ENCODE assay signal across 26 cellular contexts in the genomic region with DNA sequence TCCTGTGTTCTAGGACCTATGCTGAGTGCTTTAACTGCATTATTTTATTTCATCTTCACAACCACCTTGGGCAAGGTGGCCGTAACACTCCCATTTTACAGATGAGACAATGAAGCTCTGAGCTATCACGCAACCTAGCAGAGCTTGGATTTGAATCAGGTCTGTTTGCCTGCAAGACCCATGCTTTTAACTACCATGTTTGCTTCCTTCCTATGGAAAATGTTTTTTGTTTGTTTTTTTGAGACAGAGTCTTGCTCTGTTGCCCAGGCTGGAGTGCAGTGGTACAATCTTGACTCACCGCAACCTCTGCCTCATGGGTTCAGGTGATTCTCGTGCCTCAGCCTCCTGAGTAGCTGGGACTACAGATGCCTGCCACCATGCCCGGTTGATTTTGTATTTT. TPM values are rescaled to one million over a fixed set of nuclear protein-coding genes. Genes with fewer than 3 reads are reported as not detected.
DNase-seq lines count a peak whose midpoint lies in the region; ATAC-seq and TF ChIP-seq lines count a peak whose summit lies in the region.
"Had no signal": no experiment of that assay in that cellular context is flagged by ENCODE, and none has a peak within 500 bp of the region (broad histone marks: within the 10 kb centered on the region; RNA-seq: fewer than 3 reads in every experiment).

No MANE protein-coding gene starts in this region.

- no peak overlapping the region for H3K4me3 ChIP-seq in heart right ventricle
- H3K4me3 ChIP-seq in CD8-positive, alpha-beta memory T cell (ENCODE audit: low read length): no peak overlapping the region
- H3K4me3 ChIP-seq: esophagus squamous epithelium, GM23248, hepatocyte, tibial artery had no signal

- ATAC-seq in heart right ventricle (no peak), left ventricle myocardium superior (no peak), WTC11 (no peak), GM19455 (IDR thresholded peaks at IDR 0.05; ENCODE audit: unreplicated experiment) (no peak), HG03108 (IDR thresholded peaks at IDR 0.05; ENCODE audit: unreplicated experiment) (no peak)
- ATAC-seq in effector memory CD8-positive, alpha-beta T cell (replicated peaks): no peak
- ATAC-seq in stimulated activated naive B cell treated with anti-CD40 and anti-IgM and Interleukin-4, amounts not matched to agents 10 μg/mL and 1 μg/mL and 100 μg/mL, for 72 hours (replicated peaks): peak in 1 of 2 donors; percentile 16
- ATAC-seq: activated T-cell treated with anti-CD3 and anti-CD28 coated beads, Interleukin-2, amount 50 U/mL, for 72 hours had no signal

- H3K27me3 ChIP-seq in heart right ventricle: no peaks in the 10 kb centered on the region
- H3K27me3 ChIP-seq in CD8-positive, alpha-beta memory T cell (ENCODE audit: insufficient read depth, low read length, poor library complexity, severe bottlenecking): no peaks in the 10 kb centered on the region
- H3K27me3 ChIP-seq: esophagus squamous epithelium, hepatocyte, tibial artery had no signal

- CTCF ChIA-PET in CD8-positive, alpha-beta memory T cell (lab: Charles Lee): interaction anchor here (1.2 kb wide), 1 partner anchor 12 kb away, joined by 3 read pairs; no protein-coding TSS in a partner anchor
- CTCF ChIA-PET in WTC11 (lab: Charles Lee): interaction anchor here (1.1 kb wide), 1 partner anchor 87 kb away, joined by 3 read pairs; no protein-coding TSS in a partner anchor

- 91 to 92% methylated on average over 5 of the region's 5 CpGs for WGBS in heart right ventricle, 2 donors

- no peak overlapping the region for H3K4me3 Mint-ChIP-seq in CD8-positive, alpha-beta memory T cell
- H3K4me3 Mint-ChIP-seq in effector memory CD8-positive, alpha-beta T cell: no peak overlapping the region
- no peak overlapping the region for H3K4me3 Mint-ChIP-seq in stimulated activated naive B cell treated with anti-CD40 and anti-IgM and Interleukin-4, amounts not matched to agents 10 μg/mL and 1 μg/mL and 100 μg/mL, for 72 hours
- no peak overlapping the region for H3K4me3 Mint-ChIP-seq in WTC11
- H3K4me3 Mint-ChIP-seq: activated T-cell treated with anti-CD3 and anti-CD28 coated beads, Interleukin-2, amount 50 U/mL, for 72 hours had no signal

- H3K4me1 Mint-ChIP-seq in CD8-positive, alpha-beta memory T cell: peaks cover 16 to 34% (median 28%) of the 10 kb centered on the region in 3 donors
- H3K4me1 Mint-ChIP-seq in effector memory CD8-positive, alpha-beta T cell (ENCODE audit: low read depth in 2 of 2): peaks cover 8 to 13% of the 10 kb centered on the region in 2 donors
- H3K4me1 Mint-ChIP-seq in stimulated activated naive B cell treated with anti-CD40 and anti-IgM and Interleukin-4, amounts not matched to agents 10 μg/mL and 1 μg/mL and 100 μg/mL, for 72 hours: peaks cover 35 to 69% of the 10 kb centered on the region in 2 donors
- H3K4me1 Mint-ChIP-seq in WTC11: no peaks in the 10 kb centered on the region

- peak overlapping the region in 7 of 8 donors; percentile 36 to 95 (median 68) for H3K27ac Mint-ChIP-seq in CD8-positive, alpha-beta memory T cell
- H3K27ac Mint-ChIP-seq in effector memory CD8-positive, alpha-beta T cell: peak overlapping the region; percentile 38 to 83
- H3K27ac Mint-ChIP-seq in stimulated activated naive B cell treated with anti-CD40 and anti-IgM and Interleukin-4, amounts not matched to agents 10 μg/mL and 1 μg/mL and 100 μg/mL, for 72 hours: peak overlapping the region; percentile 92
- H3K27ac Mint-ChIP-seq in WTC11: no peak overlapping the region

- TF ChIP-seq CTCF in heart right ventricle (IDR thresholded peaks at IDR 0.05): no peak
- TF ChIP-seq CTCF in WTC11 (IDR thresholded peaks at IDR 0.05): no peak

- peaks cover 0 to 42% (median 33%) of the 10 kb centered on the region in 9 donors for H3K4me1 ChIP-seq in heart right ventricle
- H3K4me1 ChIP-seq in CD8-positive, alpha-beta memory T cell (ENCODE audit: insufficient read depth, low read length): peaks cover 33% of the 10 kb centered on the region
- H3K4me1 ChIP-seq: esophagus squamous epithelium had no signal

- peak overlapping the region in 9 of 10 donors; percentile 36 to 80 (median 63) for H3K27ac ChIP-seq in heart right ventricle
- no peak overlapping the region for H3K27ac ChIP-seq in CD8-positive, alpha-beta memory T cell (ENCODE audit: low read depth, low read length)
- H3K27ac ChIP-seq: C4-2B, esophagus squamous epithelium, GM23248, hepatocyte, HL-60, tibial artery had no signal

- H3K36me3 ChIP-seq in heart right ventricle: no peaks in the 10 kb centered on the region
- H3K36me3 ChIP-seq in CD8-positive, alpha-beta memory T cell (ENCODE audit: insufficient read depth, low read length): no peaks in the 10 kb centered on the region
- H3K36me3 ChIP-seq: esophagus squamous epithelium, tibial artery had no signal

- H3K27me3 Mint-ChIP-seq in CD8-positive, alpha-beta memory T cell: no peaks in the 10 kb centered on the region
- H3K27me3 Mint-ChIP-seq in effector memory CD8-positive, alpha-beta T cell: no peaks in the 10 kb centered on the region
- H3K27me3 Mint-ChIP-seq in stimulated activated naive B cell treated with anti-CD40 and anti-IgM and Interleukin-4, amounts not matched to agents 10 μg/mL and 1 μg/mL and 100 μg/mL, for 72 hours: no peaks in the 10 kb centered on the region
- H3K27me3 Mint-ChIP-seq in WTC11 (ENCODE audit: low read depth): no peaks in the 10 kb centered on the region

- H3K36me3 Mint-ChIP-seq in CD8-positive, alpha-beta memory T cell: no peaks in the 10 kb centered on the region
- no peaks in the 10 kb centered on the region for H3K36me3 Mint-ChIP-seq in effector memory CD8-positive, alpha-beta T cell (ENCODE audit: insufficient read depth)
- peaks cover 0 to 3% of the 10 kb centered on the region in 2 donors for H3K36me3 Mint-ChIP-seq in stimulated activated naive B cell treated with anti-CD40 and anti-IgM and Interleukin-4, amounts not matched to agents 10 μg/mL and 1 μg/mL and 100 μg/mL, for 72 hours
- H3K36me3 Mint-ChIP-seq in WTC11: no peaks in the 10 kb centered on the region

- intact Hi-C loops in heart right ventricle (cut with DNase I) (no loop called here), left ventricle myocardium superior (cut with micrococcal nuclease) (no loop called here)

- H3K9me3 ChIP-seq in heart right ventricle: no peaks in the 10 kb centered on the region
- no peaks in the 10 kb centered on the region for H3K9me3 ChIP-seq in CD8-positive, alpha-beta memory T cell (ENCODE audit: low read length)
- H3K9me3 ChIP-seq: esophagus squamous epithelium, tibial artery had no signal

- H3K9me3 Mint-ChIP-seq in CD8-positive, alpha-beta memory T cell: no peaks in the 10 kb centered on the region
- H3K9me3 Mint-ChIP-seq in effector memory CD8-positive, alpha-beta T cell: no peaks in the 10 kb centered on the region
- no peaks in the 10 kb centered on the region for H3K9me3 Mint-ChIP-seq in stimulated activated naive B cell treated with anti-CD40 and anti-IgM and Interleukin-4, amounts not matched to agents 10 μg/mL and 1 μg/mL and 100 μg/mL, for 72 hours
- peaks cover 4% of the 10 kb centered on the region; the same call in 1 of the 2 replicates for H3K9me3 Mint-ChIP-seq in WTC11
- H3K9me3 Mint-ChIP-seq: activated T-cell treated with anti-CD3 and anti-CD28 coated beads, Interleukin-2, amount 50 U/mL, for 72 hours had no signal

- POLR2A ChIA-PET in CD8-positive, alpha-beta memory T cell (lab: Charles Lee): interaction anchor here (1.3 kb wide), 1 partner anchor 16 kb away, joined by 9 read pairs; no protein-coding TSS in a partner anchor
- POLR2A ChIA-PET in WTC11 (lab: Charles Lee): no interaction called here

- DNase-seq in heart right ventricle: no peak
- no peak for DNase-seq in left ventricle myocardium superior
- no peak for DNase-seq in CD8-positive, alpha-beta memory T cell
- no peak for DNase-seq in effector memory CD8-positive, alpha-beta T cell
- DNase-seq in stimulated activated naive B cell treated with anti-CD40 and anti-IgM and Interleukin-4, amounts not matched to agents 10 μg/mL and 1 μg/mL and 100 μg/mL, for 72 hours: no peak
- no peak for DNase-seq in WTC11 (ENCODE audit: low spot score)
- DNase-seq: activated CD4-positive, alpha-beta T cell treated with anti-CD3 and anti-CD28 coated beads for 4 hours; activated naive CD4-positive, alpha-beta T cell treated with Interleukin-2 at 50 U/mL for 16 hours; activated T-cell treated with anti-CD3 and anti-CD28 coated beads, Interleukin-2, amount 50 U/mL, for 72 hours; amniotic stem cell; cortex of kidney; esophagus squamous epithelium; foreskin melanocyte; Kasumi-1; NCI-H446; nucleus accumbens; RPMI8226; stimulated activated CD8-positive, alpha-beta memory T cell treated with anti-CD3 and anti-CD28 coated beads, Interleukin-4, amount 100 ng/mL, for 48 hours; T-helper 2 cell; tibial artery had no signal

TF ChIP-seq in WTC11, 78 proteins besides CTCF, POLR2A, EP300 and RAD21 (continues in another document):
- no peak for TF ChIP-seq CREM (CRISPR knock-in tag; IDR thresholded peaks at IDR 0.05)
- no peak for TF ChIP-seq ELF4 (CRISPR knock-in tag; IDR thresholded peaks at IDR 0.05; ENCODE audit: low read depth)
- TF ChIP-seq ZNF512 (CRISPR knock-in tag; IDR thresholded peaks at IDR 0.05; ENCODE audit: borderline replicate concordance): no peak
- TF ChIP-seq TEAD4 (CRISPR knock-in tag; IDR thresholded peaks at IDR 0.05): no peak
- TF ChIP-seq GTF2I (CRISPR knock-in tag; conservative IDR thresholded peaks at IDR 0.05): no peak
- no peak for TF ChIP-seq ATF1 (CRISPR knock-in tag; IDR thresholded peaks at IDR 0.05)
- TF ChIP-seq MAX (CRISPR knock-in tag; IDR thresholded peaks at IDR 0.05): no peak
- TF ChIP-seq RORB (CRISPR knock-in tag; IDR thresholded peaks at IDR 0.05): no peak

RNA-seq across cellular contexts. Expression of gene HERC1, which starts 24.7 kb away (rescaled TPM):
- 100 to 1,000 TPM in 4 of 10 donors, 10 to 100 TPM in 6; 58.5 to 118 (median 97.5) TPM for total RNA-seq in heart right ventricle
- 10 to 100 TPM; 27.7 to 33.8 TPM for polyA plus RNA-seq in heart right ventricle
- 71.4 TPM for total RNA-seq in left ventricle myocardium superior
- 10 to 100 TPM; 47.7 to 60.8 TPM for total RNA-seq in CD8-positive, alpha-beta memory T cell
- polyA plus RNA-seq in CD8-positive, alpha-beta memory T cell: 32.8 TPM
- 36.2 to 47.8 TPM (median 42.6 TPM) in 3 replicates for total RNA-seq in WTC11 (2021)
